Comparison of ENCODE assay signal across 8 cellular contexts in genomic region chr17:43461185-43461584, GRCh38.
"Had no signal": no experiment of that assay in that cellular context is flagged by ENCODE, and none has a peak within 500 bp of the region (broad histone marks: within the 10 kb centered on the region; RNA-seq: fewer than 3 reads in every experiment).

No MANE protein-coding gene starts in this region.

- H3K4me3 ChIP-seq: GM12878 had no signal

- DNase-seq: GDM1, GF-D8 had no signal

- FAIRE-seq: G401.6, GM12878, GM12891, GM12892, GM18507, GM19239 had no signal

- ATAC-seq: GM12878 had no signal
